15 cellular contexts compared by ENCODE assay signal in the genomic region with DNA sequence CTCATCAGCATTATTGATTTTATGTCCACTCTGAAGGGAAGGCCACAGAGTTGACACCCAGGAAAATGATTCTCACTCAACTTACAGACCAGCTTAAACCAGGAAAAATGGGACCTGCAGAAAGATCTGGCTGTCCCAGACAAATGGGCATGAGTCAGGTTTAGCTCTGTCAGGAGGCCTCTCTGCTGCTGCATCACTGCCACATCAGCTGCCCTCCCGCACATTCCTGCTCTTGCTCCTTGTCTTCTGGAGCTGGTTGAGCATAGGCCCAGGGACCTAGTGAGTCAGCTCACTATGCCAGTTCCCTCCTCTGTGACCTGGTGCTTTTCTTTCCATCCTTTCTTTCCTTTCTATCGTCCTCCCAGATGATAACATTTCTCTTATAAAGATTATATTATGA. TPM values are rescaled to one million over a fixed set of nuclear protein-coding genes. Genes with fewer than 3 reads are reported as not detected.
DNase-seq lines count a peak whose midpoint lies in the region; ATAC-seq, FAIRE-seq and TF ChIP-seq lines count a peak whose summit lies in the region.
"Had no signal": no experiment of that assay in that cellular context is flagged by ENCODE, and none has a peak within 500 bp of the region (broad histone marks: within the 10 kb centered on the region; RNA-seq: fewer than 3 reads in every experiment).

No MANE protein-coding gene starts in this region.

- H3K27ac ChIP-seq in astrocyte (ENCODE audit: low read depth, low read length): peak overlapping the region; percentile 18

- H3K4me1 ChIP-seq in astrocyte (ENCODE audit: insufficient read depth, low read length): peaks cover 30% of the 10 kb centered on the region

- H3K36me3 Mint-ChIP-seq in astrocyte (ENCODE audit: low read depth, unreplicated experiment) (no peaks in the 10 kb centered on the region), CD14-positive monocyte (no peaks in the 10 kb centered on the region)

- no peaks in the 10 kb centered on the region for H3K9me3 ChIP-seq in astrocyte (ENCODE audit: insufficient read depth, low read depth, low read length)

- H3K4me1 Mint-ChIP-seq in astrocyte (ENCODE audit: low read depth, unreplicated experiment) (peaks cover 40% of the 10 kb centered on the region), CD14-positive monocyte (peaks cover 1% of the 10 kb centered on the region)
- H3K4me1 Mint-ChIP-seq: neural crest cell had no signal

- H3K9ac ChIP-seq in astrocyte (ENCODE audit: low read length): peak overlapping the region; percentile 4

- no peaks in the 10 kb centered on the region for H4K20me1 ChIP-seq in astrocyte (ENCODE audit: insufficient read depth, low read length)

- no peaks in the 10 kb centered on the region for H3K36me3 ChIP-seq in astrocyte (ENCODE audit: insufficient read depth, low read length)

- H3K9me3 Mint-ChIP-seq in astrocyte (ENCODE audit: unreplicated experiment) (peaks cover 13% of the 10 kb centered on the region), CD14-positive monocyte (peaks cover 0 to 8% (median 6%) of the 10 kb centered on the region in 7 donors)

- H3K27ac Mint-ChIP-seq in astrocyte (ENCODE audit: unreplicated experiment): peak overlapping the region; percentile 75
- H3K27ac Mint-ChIP-seq in CD14-positive monocyte: no peak overlapping the region
- H3K27ac Mint-ChIP-seq: activated naive CD4-positive, alpha-beta T cell treated with anti-CD3 and anti-CD28 coated beads, Interleukin-2, amount 10 ng/mL, durations not matched to agents 7 days and 5 days had no signal

- intact Hi-C loops in CD14-positive monocyte (cut with micrococcal nuclease): no loop called here

- no peaks in the 10 kb centered on the region for H3K27me3 ChIP-seq in astrocyte (ENCODE audit: insufficient read depth, low read length)

- H2AFZ ChIP-seq in astrocyte (ENCODE audit: low read depth, low read length): no peak overlapping the region

- peak overlapping the region; percentile 9 for H3K4me3 Mint-ChIP-seq in astrocyte (ENCODE audit: unreplicated experiment)
- H3K4me3 Mint-ChIP-seq in CD14-positive monocyte: no peak overlapping the region
- H3K4me3 Mint-ChIP-seq: activated naive CD4-positive, alpha-beta T cell treated with anti-CD3 and anti-CD28 coated beads, Interleukin-2, amount 10 ng/mL, durations not matched to agents 7 days and 5 days; neural crest cell had no signal

- FAIRE-seq in astrocyte (lab: Jason Lieb, UNC): peak; percentile 81
- FAIRE-seq: GM18507 had no signal

- peak overlapping the region; percentile 10 for H3K4me2 ChIP-seq in astrocyte (ENCODE audit: low read length)

- DNase-seq in AG08396 (ENCODE audit: low spot score) (peak; percentile 83), HK-2 (ENCODE audit: unreplicated experiment) (peak; percentile 78), astrocyte (ENCODE audit: low read depth) (peak; percentile 92), islet precursor cell (peak; percentile 89), KG1 (lab: John Stamatoyannopoulos, UW) (no peak), SKM-1 treated with dmso at 0.1 percent for 144 hours (lab: John Stamatoyannopoulos, UW; ENCODE audit: unreplicated experiment) (no peak), CD14-positive monocyte (ENCODE audit: low spot score) (no peak)
- DNase-seq: activated naive CD4-positive, alpha-beta T cell treated with anti-CD3 and anti-CD28 coated beads, Interleukin-2, amount 10 ng/mL, durations not matched to agents 7 days and 5 days; COR-L47; effector CD4-positive, alpha-beta T cell; NCI-H2081 treated with DMSO at 0.1 percent for 48 hours had no signal

- TF ChIP-seq CTCF in astrocyte (IDR thresholded peaks at IDR 0.05; ENCODE audit: insufficient read depth, low read depth, low read length): no peak
- no peak for TF ChIP-seq CTCF in CD14-positive monocyte (IDR thresholded peaks at IDR 0.05)

- H3K4me3 ChIP-seq in astrocyte (ENCODE audit: insufficient read depth, low read depth, low read length): no peak overlapping the region

- no peak for ATAC-seq in GM18873 (IDR thresholded peaks at IDR 0.05; ENCODE audit: low FRiP score, unreplicated experiment)
- ATAC-seq: activated CD4-positive, CD25-positive, alpha-beta regulatory T cell treated with anti-CD3 and anti-CD28 coated beads, Interleukin-2, amount 50 U/mL, for 24 hours had no signal

- no peaks in the 10 kb centered on the region for H3K79me2 ChIP-seq in astrocyte (ENCODE audit: insufficient read depth, low read length)

- H3K27me3 Mint-ChIP-seq in astrocyte (ENCODE audit: low read depth, unreplicated experiment) (no peaks in the 10 kb centered on the region), CD14-positive monocyte (ENCODE audit: low read depth in 3 of 3) (peaks cover 0 to 4% (median 0%) of the 10 kb centered on the region in 3 donors)

RNA-seq across cellular contexts. Expression of a gene that starts 18.8 kb away (rescaled TPM):
- 40.8 and 46.7 TPM in 2 replicates for total RNA-seq in astrocyte
- 10 to 100 TPM; 15.6 to 18.2 TPM for polyA plus RNA-seq in CD14-positive monocyte

Comparison
In these comparisons a context has a peak if more than half of its experiments do, and no peak if none do; other contexts are left out.
1. DNase-seq: peak in AG08396 (single experiment), HK-2 (single experiment), astrocyte (single experiment) and islet precursor cell (single experiment); none in KG1 (single experiment), SKM-1 treated with dmso at 0.1 percent for 144 hours (single experiment) and CD14-positive monocyte (single experiment).